Comparison of ENCODE assay signal across 22 cellular contexts in the genomic region with DNA sequence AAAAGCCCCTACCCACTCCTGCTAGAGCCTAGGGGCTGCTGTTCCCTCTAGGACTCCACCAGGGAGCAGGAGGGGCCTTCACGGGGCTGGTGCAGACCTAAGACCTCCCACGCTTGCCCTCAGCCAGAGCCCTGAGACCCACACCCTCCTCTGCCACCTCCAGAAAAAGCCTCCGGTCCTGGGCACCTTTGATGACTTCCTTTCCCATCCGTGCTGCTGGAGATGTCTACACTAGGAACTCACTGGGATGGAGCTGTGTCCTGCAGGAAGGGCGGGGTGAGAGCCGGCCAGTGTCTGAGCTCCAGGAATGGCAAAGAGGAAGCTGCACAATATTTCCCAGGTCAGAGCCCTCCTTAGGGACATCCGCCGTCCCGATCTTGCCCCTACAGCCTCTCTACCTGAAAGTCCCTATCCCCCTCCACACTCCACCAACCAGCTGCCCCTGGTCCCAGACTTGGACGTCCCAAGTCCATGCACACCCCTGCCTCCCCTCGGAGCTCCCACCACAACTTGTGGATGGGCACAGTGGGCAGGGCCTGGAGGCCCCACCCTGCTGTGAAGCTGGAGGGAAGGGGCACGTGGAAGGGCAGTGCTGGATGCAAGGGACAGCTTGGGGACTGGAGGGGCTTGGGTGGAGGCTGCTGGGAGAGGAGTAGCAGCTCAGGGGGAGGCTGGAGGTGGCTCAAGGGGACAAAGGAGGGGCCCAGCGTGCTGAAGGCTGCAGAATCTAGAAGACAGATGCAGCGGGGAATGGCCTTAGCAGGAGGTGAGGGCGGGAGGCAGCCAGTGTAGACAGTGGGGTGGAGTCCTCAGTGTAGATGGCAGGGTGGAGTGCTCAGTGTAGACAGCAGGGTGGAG. TPM values are rescaled to one million over a fixed set of nuclear protein-coding genes. Genes with fewer than 3 reads are reported as not detected.
DNase-seq lines count a peak whose midpoint lies in the region; ATAC-seq, FAIRE-seq and TF ChIP-seq lines count a peak whose summit lies in the region.
"Had no signal": no experiment of that assay in that cellular context is flagged by ENCODE, and none has a peak within 500 bp of the region (broad histone marks: within the 10 kb centered on the region; RNA-seq: fewer than 3 reads in every experiment).

No MANE protein-coding gene starts in this region.

- TF ChIP-seq POLR2A in K562 (conservative IDR thresholded peaks at IDR 0.05), result no peak

- TF ChIP-seq RAD21 in K562 (CRISPR knock-in tag; conservative IDR thresholded peaks at IDR 0.05 in 1 of 2, IDR thresholded peaks at IDR 0.05 in 1 of 2), result no peak

- no peaks in the 10 kb centered on the region for H3K9me1 ChIP-seq in K562 (ENCODE audit: control insufficient read depth, insufficient read depth, low read length)

- TF ChIP-seq CTCF in 22Rv1 (IDR thresholded peaks at IDR 0.05) (no peak), K562 (IDR thresholded peaks at IDR 0.05 in 2 of 3, conservative IDR thresholded peaks at IDR 0.05 in 1 of 3; ENCODE audit: insufficient read depth in 2 of 3, low read depth in 1 of 3, low read length in 3 of 3) (no peak)

- H3K27me3 ChIP-seq in K562 (ENCODE audit: control insufficient read depth in 2 of 2, insufficient read depth in 2 of 2, low read length in 2 of 2) (no peaks in the 10 kb centered on the region), mucosa of rectum (ENCODE audit: control insufficient read depth in 2 of 2, insufficient read depth in 2 of 2, low read length in 2 of 2) (no peaks in the 10 kb centered on the region)
- H3K27me3 ChIP-seq: upper lobe of left lung had no signal

- intact Hi-C loops in K562 (cut with micrococcal nuclease), result loop anchor here (5.0 kb wide), 2 partner anchors 148 to 292 kb away; no protein-coding TSS in a partner anchor

- no peaks in the 10 kb centered on the region for H4K20me1 ChIP-seq in K562 (replicated peaks; ENCODE audit: control insufficient read depth, insufficient read depth, low read length)

- ATAC-seq in K562 (no peak), GM19351 (IDR thresholded peaks at IDR 0.05; ENCODE audit: unreplicated experiment) (no peak)

- H3K27ac ChIP-seq in 22Rv1 (peak overlapping the region; percentile 27), K562 (ENCODE audit: extremely low read depth, low read depth, low read length) (no peak overlapping the region), mucosa of rectum (ENCODE audit: low read depth in 2 of 2, low read length in 2 of 2) (peak overlapping the region; percentile 85 to 91)
- H3K27ac ChIP-seq: HL-60, KMS-11, SK-N-MC had no signal

- BruUV-seq in K562 (replicated peaks; lab: Mats Ljungman, UMichigan), result no TSS peak

- in situ Hi-C loops in K562 (cut with MboI), result loop anchor here (5.0 kb wide), 1 partner anchor 42 kb away; no protein-coding TSS in a partner anchor

- DNase-seq in DMS53 treated with DMSO at 0.1 percent for 48 hours (lab: John Stamatoyannopoulos, UW; ENCODE audit: unreplicated experiment) (peak; percentile 84), K562 (ENCODE audit: extremely low read depth in 1 of 4, low spot score in 3 of 4) (peak in 1 of 4 experiments; percentile 3), NCI-H128 (lab: John Stamatoyannopoulos, UW; ENCODE audit: unreplicated experiment) (no peak), NCI-H524 treated with DMSO at 0.1 percent for 48 hours (lab: John Stamatoyannopoulos, UW) (no peak), germinal center (ENCODE audit: low spot score) (no peak)
- DNase-seq: activated CD4-positive, alpha-beta T cell treated with anti-CD3 and anti-CD28 coated beads for 1 hour; activated CD8-positive, alpha-beta memory T cell treated with anti-CD3 and anti-CD28 coated beads, Interleukin-2, amount 50 U/mL, for 4 hours; activated effector memory CD4-positive, alpha-beta T cell treated with anti-CD3 and anti-CD28 coated beads, Interleukin-2, amount 50 U/mL, for 16 hours; amygdala; effector memory CD8-positive, alpha-beta T cell; NCI-H510A treated with DMSO at 0.1 percent for 48 hours; stimulated activated CD4-positive, alpha-beta T cell treated with anti-CD3 and anti-CD28 coated beads, Interleukin-15, amount 100 ng/mL, for 24 hours; stimulated activated naive CD4-positive, alpha-beta T cell treated with Interleukin-2 at 50 U/mL for 16 hours; upper lobe of left lung had no signal

- POLR2A ChIA-PET in K562 (lab: Yijun Ruan, JAX), result interaction anchor here (0.6 to 3.3 kb wide), 11 partner anchors 12 to 90 kb away, joined by 3 to 25 read pairs (median 5); partner anchors contain the start of gene C11orf24

- peak overlapping the region in 1 of 2 experiments; percentile 48; a peak in 1 of 4 replicates for H3K9ac ChIP-seq in K562 (ENCODE audit: insufficient read depth in 1 of 2, low read depth in 2 of 2, low read length in 2 of 2)
- peak overlapping the region; percentile 34 to 46 for H3K9ac ChIP-seq in mucosa of rectum (ENCODE audit: low read depth in 1 of 2, low read length in 2 of 2)
- H3K9ac ChIP-seq: KMS-11 had no signal

- no peak overlapping the region for H2AFZ ChIP-seq in K562 (ENCODE audit: low read depth, low read length)

- WGBS in K562 (ENCODE audit: insufficient coverage, low coverage, missing lambda C conversion rate), result 35% methylated on average over 14 of the region's 15 CpGs

- H3K4me1 ChIP-seq in K562 (replicated peaks in 1 of 2; ENCODE audit: control insufficient read depth in 2 of 2, insufficient read depth in 2 of 2, low read length in 2 of 2) (peaks cover 6 to 34% of the 10 kb centered on the region in 2 experiments), mucosa of rectum (ENCODE audit: control insufficient read depth in 2 of 2, insufficient read depth in 2 of 2, low read length in 2 of 2) (peaks cover 36 to 46% of the 10 kb centered on the region in 2 donors)
- H3K4me1 ChIP-seq: HAP-1 had no signal

- H3K79me2 ChIP-seq in K562 (ENCODE audit: control insufficient read depth, insufficient read depth, low read length), result no peaks in the 10 kb centered on the region

- H3K4me2 ChIP-seq in K562 (ENCODE audit: insufficient read depth, low read length), result no peak overlapping the region

- H3K4me3 ChIP-seq in K562 (no peak overlapping the region), mucosa of rectum (ENCODE audit: low read length in 2 of 2) (peak overlapping the region; percentile 31 to 53)
- H3K4me3 ChIP-seq: HAP-1, upper lobe of left lung had no signal

- FAIRE-seq in K562 (lab: Jason Lieb, UNC), result no peak
- FAIRE-seq: islet of Langerhans had no signal

- H3K36me3 ChIP-seq in K562 (ENCODE audit: control insufficient read depth, insufficient read depth, low read length) (no peaks in the 10 kb centered on the region), mucosa of rectum (ENCODE audit: control insufficient read depth in 2 of 2, insufficient read depth in 2 of 2, low read length in 2 of 2) (no peaks in the 10 kb centered on the region)
- H3K36me3 ChIP-seq: HAP-1, upper lobe of left lung had no signal

- TF ChIP-seq EP300 in K562 (IDR thresholded peaks at IDR 0.05; ENCODE audit: low read length), result no peak

- CTCF ChIA-PET in K562 (lab: Yijun Ruan, JAX; ENCODE audit: low intra/inter-chr PET ratio), result interaction anchor here (1.1 to 2.4 kb wide), 2 partner anchors 28 to 42 kb away, joined by 3 to 35 read pairs; no protein-coding TSS in a partner anchor

- no peaks in the 10 kb centered on the region for H3K9me3 ChIP-seq in K562 (replicated peaks; ENCODE audit: control insufficient read depth, insufficient read depth, low read depth, low read length)
- H3K9me3 ChIP-seq in mucosa of rectum (ENCODE audit: control insufficient read depth in 2 of 2, low read length in 2 of 2), result no peaks in the 10 kb centered on the region
- H3K9me3 ChIP-seq: upper lobe of left lung had no signal

TF ChIP-seq in K562, 482 proteins besides CTCF, POLR2A, EP300 and RAD21 (continues in another document):
- TF ChIP-seq HSF4 (CRISPR knock-in tag; IDR thresholded peaks at IDR 0.05; ENCODE audit: borderline replicate concordance) (no peak), NCOR1 (IDR thresholded peaks at IDR 0.05) (no peak)

RNA-seq across cellular contexts. Expression of gene LRP5, which starts 13.5 kb away (rescaled TPM):
- total RNA-seq in K562 (2011; cell fraction: chromatin; rRNA removed; ENCODE audit: low replicate concordance), result 28.3 and 69.8 TPM in 2 replicates
- total RNA-seq in K562 (2011; cell fraction: nucleolus; rRNA removed), result 63.7 and 66.6 TPM in 2 replicates
- 37.9 and 42.2 TPM in 2 replicates for total RNA-seq in K562 (2011; cell fraction: nucleoplasm; rRNA removed)
- total RNA-seq in K562 (2014; rRNA removed) (14.9 and 23.8 TPM in 2 replicates), K562 (2014; rRNA removed; fragmentation: Illumina TruSeq; extraction: Trizol) (2.1 and 3.1 TPM in 2 replicates), K562 (2015; rRNA removed; fragmentation: Illumina TruSeq; extraction: Trizol) (13.6 and 15.3 TPM in 2 replicates), K562 (2021) (43.1 and 44.2 TPM in 2 replicates)
- polyA plus RNA-seq in K562 (2011; rRNA removed) (5.1 and 11.0 TPM in 2 replicates), K562 (2014; fragmentation: Illumina TruSeq; extraction: Trizol) (13.5 and 28.2 TPM in 2 replicates), K562 (2014; fragmentation: Nextera tagmentation; extraction: Ambion mirVana) (under 1 TPM; 0.48 to 0.63 TPM), K562 (2014; rRNA removed) (16.1 and 17.6 TPM in 2 replicates)
- polyA plus RNA-seq in K562 (2011; cell fraction: cytosol; rRNA removed), result 9.1 and 15.7 TPM in 2 replicates
- polyA plus RNA-seq in K562 (2011; cell fraction: nucleus; rRNA removed), result 16.9 and 36.4 TPM in 2 replicates
- 24.9 and 36.3 TPM in 2 replicates for polyA plus RNA-seq in K562 (2012)
- 7.7 and 11.3 TPM in 2 replicates for polyA minus RNA-seq in K562 (2011; rRNA and poly(A)+ RNA removed)
- 21.3 and 34.5 TPM in 2 replicates for polyA minus RNA-seq in K562 (2011; cell fraction: cytosol; rRNA and poly(A)+ RNA removed)
- polyA minus RNA-seq in K562 (2011; cell fraction: nucleus; rRNA and poly(A)+ RNA removed), result 24.4 and 27.9 TPM in 2 replicates

RNA-seq across cellular contexts. Expression of gene C11orf24, which starts 27.1 kb away (rescaled TPM):
- total RNA-seq in K562 (2011; cell fraction: chromatin; rRNA removed; ENCODE audit: low replicate concordance), result 53.7 and 91.3 TPM in 2 replicates
- 78.4 and 79.7 TPM in 2 replicates for total RNA-seq in K562 (2011; cell fraction: nucleolus; rRNA removed)
- total RNA-seq in K562 (2011; cell fraction: nucleoplasm; rRNA removed), result 73.5 and 93.0 TPM in 2 replicates
- 50.5 and 57.6 TPM in 2 replicates for total RNA-seq in K562 (2014; rRNA removed)
- 30.2 and 30.8 TPM in 2 replicates for total RNA-seq in K562 (2014; rRNA removed; fragmentation: Illumina TruSeq; extraction: Trizol)
- 31.7 and 32.5 TPM in 2 replicates for total RNA-seq in K562 (2015; rRNA removed; fragmentation: Illumina TruSeq; extraction: Trizol)
- 64.9 and 66.0 TPM in 2 replicates for total RNA-seq in K562 (2021)
- polyA plus RNA-seq in K562 (2011; rRNA removed), result 23.6 and 34.9 TPM in 2 replicates
- 42.1 and 76.0 TPM in 2 replicates for polyA plus RNA-seq in K562 (2011; cell fraction: cytosol; rRNA removed)
- polyA plus RNA-seq in K562 (2011; cell fraction: nucleus; rRNA removed), result 53.0 and 81.1 TPM in 2 replicates
- polyA plus RNA-seq in K562 (2012), result 38.0 and 127 TPM in 2 replicates
- 47.0 and 49.5 TPM in 2 replicates for polyA plus RNA-seq in K562 (2014; fragmentation: Illumina TruSeq; extraction: Trizol)
- 1 to 10 TPM; 2.0 to 4.4 TPM for polyA plus RNA-seq in K562 (2014; fragmentation: Nextera tagmentation; extraction: Ambion mirVana)
- polyA plus RNA-seq in K562 (2014; rRNA removed), result 52.5 and 65.2 TPM in 2 replicates
- polyA minus RNA-seq in K562 (2011; rRNA and poly(A)+ RNA removed), result 22.4 and 23.0 TPM in 2 replicates
- polyA minus RNA-seq in K562 (2011; cell fraction: cytosol; rRNA and poly(A)+ RNA removed), result 27.9 and 31.7 TPM in 2 replicates
- polyA minus RNA-seq in K562 (2011; cell fraction: nucleus; rRNA and poly(A)+ RNA removed), result 25.2 and 34.9 TPM in 2 replicates
